7 cellular contexts compared by ENCODE assay signal in genomic region chr1:97983132-97983531, GRCh38.
"Had no signal": no experiment of that assay in that cellular context is flagged by ENCODE, and none has a peak within 500 bp of the region (broad histone marks: within the 10 kb centered on the region; RNA-seq: fewer than 3 reads in every experiment).

No MANE protein-coding gene starts in this region.

- H2AFZ ChIP-seq: GM23338 had no signal

- H3K4me2 ChIP-seq: GM23338 had no signal

- H3K36me3 ChIP-seq: HAP-1 had no signal

- DNase-seq: H7, HFFc6, Kasumi-1, KG1 had no signal

- H3K9me3 ChIP-seq: HAP-1 had no signal

- H3K4me3 ChIP-seq: GM23338, HAP-1 had no signal

- ATAC-seq: GM23338, HCT116 had no signal

- H3K4me1 ChIP-seq: HAP-1 had no signal
